8 cellular contexts compared by ENCODE assay signal in genomic region chr2:152176113-152176714, GRCh38. TPM values are rescaled to one million over a fixed set of nuclear protein-coding genes. Genes with fewer than 3 reads are reported as not detected.
DNase-seq lines count a peak whose midpoint lies in the region; ATAC-seq and TF ChIP-seq lines count a peak whose summit lies in the region.

No MANE protein-coding gene starts in this region.

- POLR2A ChIA-PET in activated CD8-positive, alpha-beta T cell treated with anti-CD3 and anti-CD28 coated beads for 36 hours (lab: Charles Lee), result interaction anchor here (0.6 to 1.9 kb wide), 3 partner anchors 9 to 541 kb away, joined by 3 to 7 read pairs (median 4); partner anchors contain the start of gene PRPF40A

- peak overlapping the region; percentile 96 for H3K4me3 Mint-ChIP-seq in activated CD8-positive, alpha-beta T cell treated with anti-CD3 and anti-CD28 coated beads for 36 hours

- H3K4me3 ChIP-seq in AG09309 (ENCODE audit: control insufficient read depth, low read depth, low read length) (peak overlapping the region; percentile 74), left ventricle myocardium inferior (peak overlapping the region; percentile 80), skeletal muscle tissue (ENCODE audit: low read length in 3 of 3) (peak overlapping the region; percentile 91 to 100 (median 99))

- peaks cover 33% of the 10 kb centered on the region for H3K4me1 Mint-ChIP-seq in activated CD8-positive, alpha-beta T cell treated with anti-CD3 and anti-CD28 coated beads for 36 hours (ENCODE audit: low read depth)

- H3K9me3 ChIP-seq in left ventricle myocardium inferior (replicated peaks), result no peaks in the 10 kb centered on the region
- no peaks in the 10 kb centered on the region for H3K9me3 ChIP-seq in skeletal muscle tissue (ENCODE audit: control insufficient read depth in 3 of 3, low read length in 3 of 3)

- H3K27me3 ChIP-seq in left ventricle myocardium inferior (ENCODE audit: low read depth) (no peaks in the 10 kb centered on the region), skeletal muscle tissue (ENCODE audit: control insufficient read depth in 3 of 3, insufficient read depth in 3 of 3, low read length in 3 of 3) (no peaks in the 10 kb centered on the region)

- CTCF ChIA-PET in activated CD8-positive, alpha-beta T cell treated with anti-CD3 and anti-CD28 coated beads for 36 hours (lab: Charles Lee), result interaction anchor here (0.6 to 3.5 kb wide), 28 partner anchors 10 to 566 kb away, joined by 3 to 37 read pairs (median 4); partner anchors contain the start of gene PRPF40A

- H3K36me3 ChIP-seq in left ventricle myocardium inferior (no peaks in the 10 kb centered on the region), skeletal muscle tissue (ENCODE audit: control insufficient read depth in 3 of 3, insufficient read depth in 3 of 3, low read length in 3 of 3) (no peaks in the 10 kb centered on the region)

- peaks cover 47% of the 10 kb centered on the region for H3K4me1 ChIP-seq in left ventricle myocardium inferior
- H3K4me1 ChIP-seq in skeletal muscle tissue (ENCODE audit: control insufficient read depth in 3 of 3, insufficient read depth in 3 of 3, low read length in 3 of 3), result peaks cover 5 to 26% (median 17%) of the 10 kb centered on the region in 3 donors

- H3K27me3 Mint-ChIP-seq in activated CD8-positive, alpha-beta T cell treated with anti-CD3 and anti-CD28 coated beads for 36 hours, result no peaks in the 10 kb centered on the region

- peak overlapping the region; percentile 92 to 98 (median 97) for H3K9ac ChIP-seq in skeletal muscle tissue (ENCODE audit: low read depth in 1 of 3, low read length in 3 of 3)

- peaks cover 2% of the 10 kb centered on the region for H3K9me3 Mint-ChIP-seq in activated CD8-positive, alpha-beta T cell treated with anti-CD3 and anti-CD28 coated beads for 36 hours

- intact Hi-C loops in activated CD8-positive, alpha-beta T cell treated with anti-CD3 and anti-CD28 coated beads for 36 hours (cut with micrococcal nuclease), result loop anchor here (2.0 to 10.0 kb wide), 2 partner anchors 141 to 459 kb away; no protein-coding TSS in a partner anchor
- intact Hi-C loops in left ventricle myocardium inferior (cut with micrococcal nuclease), result no loop called here

- H3K27ac Mint-ChIP-seq in activated CD8-positive, alpha-beta T cell treated with anti-CD3 and anti-CD28 coated beads for 36 hours, result peak overlapping the region; percentile 100

- DNase-seq in AG09309 (ENCODE audit: low read depth) (no peak), left ventricle myocardium inferior (no peak), DMS79 treated with DMSO at 0.1 percent for 48 hours (lab: John Stamatoyannopoulos, UW) (no peak)
- DNase-seq in activated CD8-positive, alpha-beta T cell treated with anti-CD3 and anti-CD28 coated beads for 36 hours, result no peak
- DNase-seq in activated CD4-positive, alpha-beta T cell treated with anti-CD3 and anti-CD28 coated beads for 1 hour, result no peak

- ATAC-seq in GM19035 (IDR thresholded peaks at IDR 0.05; ENCODE audit: unreplicated experiment) (peak; percentile 17), HG03196 (IDR thresholded peaks at IDR 0.05; ENCODE audit: unreplicated experiment) (peak; percentile 4)
- ATAC-seq in activated CD8-positive, alpha-beta T cell treated with anti-CD3 and anti-CD28 coated beads for 36 hours, result peak; percentile 8

- TF ChIP-seq CTCF in AG09309 (IDR thresholded peaks at IDR 0.05; ENCODE audit: control insufficient read depth, insufficient read depth, low read depth, low read length, missing control alignments), result no peak
- TF ChIP-seq CTCF in activated CD8-positive, alpha-beta T cell treated with anti-CD3 and anti-CD28 coated beads for 36 hours (IDR thresholded peaks at IDR 0.05), result peak; percentile 11
- no peak for TF ChIP-seq CTCF in left ventricle myocardium inferior (IDR thresholded peaks at IDR 0.05; ENCODE audit: borderline replicate concordance)

- peaks cover 6% of the 10 kb centered on the region for H3K36me3 Mint-ChIP-seq in activated CD8-positive, alpha-beta T cell treated with anti-CD3 and anti-CD28 coated beads for 36 hours (ENCODE audit: low read depth)

- H3K27ac ChIP-seq in left ventricle myocardium inferior (replicated peaks) (peak overlapping the region; percentile 98), skeletal muscle tissue (ENCODE audit: low read depth, low read length) (peak overlapping the region; percentile 99)

RNA-seq across cellular contexts. Expression of gene STAM2, which starts 0.7 kb away (rescaled TPM):
- total RNA-seq in activated CD8-positive, alpha-beta T cell treated with anti-CD3 and anti-CD28 coated beads for 36 hours, result 10 to 100 TPM; 13.0 to 13.3 TPM
- total RNA-seq in left ventricle myocardium inferior, result 27.8 TPM
- 28.2 TPM for total RNA-seq in skeletal muscle tissue
